Comparison of ENCODE assay signal across 22 cellular contexts in genomic region chr3:71453319-71453718, GRCh38.
DNase-seq lines count a peak whose midpoint lies in the region; ATAC-seq and TF ChIP-seq lines count a peak whose summit lies in the region.
"Had no signal": no experiment of that assay in that cellular context is flagged by ENCODE, and none has a peak within 500 bp of the region (broad histone marks: within the 10 kb centered on the region; RNA-seq: fewer than 3 reads in every experiment).

No MANE protein-coding gene starts in this region.

- no peaks in the 10 kb centered on the region for H3K9me3 Mint-ChIP-seq in activated T-cell treated with anti-CD3 and anti-CD28 coated beads, Interleukin-2, amount 50 U/mL, for 72 hours
- no peaks in the 10 kb centered on the region for H3K9me3 Mint-ChIP-seq in effector memory CD8-positive, alpha-beta T cell
- H3K9me3 Mint-ChIP-seq in stimulated activated effector memory CD8-positive, alpha-beta T cell treated with anti-CD3 and anti-CD28 coated beads, Interleukin-12 subunit alpha, Interleukin-12 subunit beta, amount 100 ng/mL, for 72 hours = no peaks in the 10 kb centered on the region

- H3K27ac ChIP-seq in OCI-LY1 (ENCODE audit: low read depth, low read length, poor library complexity, severe bottlenecking) (peak overlapping the region; percentile 85), caudate nucleus (ENCODE audit: low read depth, low read length) (no peak overlapping the region)

- no peak overlapping the region for H3K4me3 ChIP-seq in OCI-LY1 (ENCODE audit: low read depth, low read length, poor library complexity, severe bottlenecking)

- H3F3A ChIP-seq in OCI-LY1 (ENCODE audit: insufficient read depth, low read length) = no peaks in the 10 kb centered on the region

- no peak for DNase-seq in activated T-cell treated with anti-CD3 and anti-CD28 coated beads, Interleukin-2, amount 50 U/mL, for 72 hours
- DNase-seq in activated T-cell treated with anti-CD3 and anti-CD28 coated beads, Interleukin-2, amount 50 U/mL, for 1 hour = no peak
- DNase-seq in effector memory CD8-positive, alpha-beta T cell = no peak
- no peak for DNase-seq in stimulated activated effector memory CD8-positive, alpha-beta T cell treated with anti-CD3 and anti-CD28 coated beads, Interleukin-12 subunit alpha, Interleukin-12 subunit beta, amount 100 ng/mL, for 72 hours (ENCODE audit: low spot score in 2 of 2)
- no peak for DNase-seq in caudate nucleus (lab: John Stamatoyannopoulos, UW)
- no peak for DNase-seq in effector CD4-positive, alpha-beta T cell
- DNase-seq: ACHN; activated CD4-positive, alpha-beta T cell treated with anti-CD3 and anti-CD28 coated beads for 48 hours; COR-L47; foreskin melanocyte; GF-D8; left ventricle myocardium superior; MV-4-11; NCI-H1930; posterior cingulate gyrus; SIG-M5; small intestine; stimulated activated naive CD4-positive, alpha-beta T cell treated with Interleukin-2 at 50 U/mL for 16 hours; T-helper 9 cell had no signal

- peak overlapping the region; percentile 82 to 86 for H3K4me3 Mint-ChIP-seq in activated T-cell treated with anti-CD3 and anti-CD28 coated beads, Interleukin-2, amount 50 U/mL, for 72 hours
- H3K4me3 Mint-ChIP-seq in effector memory CD8-positive, alpha-beta T cell = peak overlapping the region in 1 of 2 donors; percentile 16
- H3K4me3 Mint-ChIP-seq in stimulated activated effector memory CD8-positive, alpha-beta T cell treated with anti-CD3 and anti-CD28 coated beads, Interleukin-12 subunit alpha, Interleukin-12 subunit beta, amount 100 ng/mL, for 72 hours = no peak overlapping the region

- H3K9me2 ChIP-seq in OCI-LY1 (ENCODE audit: low read depth, low read length) = no peaks in the 10 kb centered on the region

- H2AFZ ChIP-seq in OCI-LY1 (ENCODE audit: low read length) = no peak overlapping the region

- peaks cover 83% of the 10 kb centered on the region for H3K79me2 ChIP-seq in OCI-LY1 (ENCODE audit: insufficient read depth, low read length)

- peaks cover 85% of the 10 kb centered on the region for H3K4me1 ChIP-seq in OCI-LY1 (ENCODE audit: insufficient read depth, low read length, severe bottlenecking)

- no peaks in the 10 kb centered on the region for H3K27me3 ChIP-seq in OCI-LY1 (ENCODE audit: insufficient read depth, low read length)

- H3K27me3 Mint-ChIP-seq in activated T-cell treated with anti-CD3 and anti-CD28 coated beads, Interleukin-2, amount 50 U/mL, for 72 hours (ENCODE audit: low read depth) = no peaks in the 10 kb centered on the region
- no peaks in the 10 kb centered on the region for H3K27me3 Mint-ChIP-seq in effector memory CD8-positive, alpha-beta T cell

- H3K36me3 ChIP-seq in OCI-LY1 (ENCODE audit: insufficient read depth, low read length) = no peaks in the 10 kb centered on the region

- no peak for TF ChIP-seq CTCF in OCI-LY1 (IDR thresholded peaks at IDR 0.05; ENCODE audit: low read length)

- H3K4me1 Mint-ChIP-seq in activated T-cell treated with anti-CD3 and anti-CD28 coated beads, Interleukin-2, amount 50 U/mL, for 72 hours (ENCODE audit: low read depth) = peaks cover 100% of the 10 kb centered on the region
- peaks cover 50 to 88% of the 10 kb centered on the region in 2 donors for H3K4me1 Mint-ChIP-seq in effector memory CD8-positive, alpha-beta T cell (ENCODE audit: low read depth in 2 of 2)
- H3K4me1 Mint-ChIP-seq in stimulated activated effector memory CD8-positive, alpha-beta T cell treated with anti-CD3 and anti-CD28 coated beads, Interleukin-12 subunit alpha, Interleukin-12 subunit beta, amount 100 ng/mL, for 72 hours = peaks cover 67% of the 10 kb centered on the region

- H3K9me3 ChIP-seq in OCI-LY1 (ENCODE audit: low read length) = no peaks in the 10 kb centered on the region

- H3K4me2 ChIP-seq in OCI-LY1 (ENCODE audit: low read length) = peak overlapping the region; percentile 64; the same call in 1 of the 2 replicates

- no peak for ATAC-seq in activated T-cell treated with anti-CD3 and anti-CD28 coated beads, Interleukin-2, amount 50 U/mL, for 72 hours (replicated peaks in 1 of 2)
- ATAC-seq in effector memory CD8-positive, alpha-beta T cell (replicated peaks) = no peak
- ATAC-seq in stimulated activated effector memory CD8-positive, alpha-beta T cell treated with anti-CD3 and anti-CD28 coated beads, Interleukin-12 subunit alpha, Interleukin-12 subunit beta, amount 100 ng/mL, for 72 hours = no peak
- no peak for ATAC-seq in HG03354 (IDR thresholded peaks at IDR 0.05; ENCODE audit: poor library complexity, severe bottlenecking, unreplicated experiment)
- ATAC-seq: HCT116, left ventricle myocardium superior had no signal

- H3K27ac Mint-ChIP-seq in activated T-cell treated with anti-CD3 and anti-CD28 coated beads, Interleukin-2, amount 50 U/mL, for 72 hours = peak overlapping the region; percentile 88
- H3K27ac Mint-ChIP-seq in effector memory CD8-positive, alpha-beta T cell = peak overlapping the region; percentile 91 to 97
- H3K27ac Mint-ChIP-seq in stimulated activated effector memory CD8-positive, alpha-beta T cell treated with anti-CD3 and anti-CD28 coated beads, Interleukin-12 subunit alpha, Interleukin-12 subunit beta, amount 100 ng/mL, for 72 hours = peak overlapping the region; percentile 76

- H3K9ac ChIP-seq in OCI-LY1 (ENCODE audit: low read length) = peak overlapping the region; percentile 58; the same call in 1 of the 2 replicates

- H4K20me1 ChIP-seq in OCI-LY1 (ENCODE audit: insufficient read depth, low read length) = no peaks in the 10 kb centered on the region

- no peaks in the 10 kb centered on the region for H3K36me3 Mint-ChIP-seq in activated T-cell treated with anti-CD3 and anti-CD28 coated beads, Interleukin-2, amount 50 U/mL, for 72 hours (ENCODE audit: insufficient read depth in 2 of 2)
- no peaks in the 10 kb centered on the region for H3K36me3 Mint-ChIP-seq in effector memory CD8-positive, alpha-beta T cell (ENCODE audit: insufficient read depth)
- no peaks in the 10 kb centered on the region for H3K36me3 Mint-ChIP-seq in stimulated activated effector memory CD8-positive, alpha-beta T cell treated with anti-CD3 and anti-CD28 coated beads, Interleukin-12 subunit alpha, Interleukin-12 subunit beta, amount 100 ng/mL, for 72 hours
